Comparison of ENCODE assay signal across 1 cellular context in genomic region chr1:204498980-204499379, GRCh38.
TF ChIP-seq lines count a peak whose summit lies in the region.

No MANE protein-coding gene starts in this region.

TF ChIP-seq in H1, 55 proteins besides CTCF, POLR2A, EP300 and RAD21:
- no peak for TF ChIP-seq SUZ12 (IDR thresholded peaks at IDR 0.05; ENCODE audit: low read length)
- no peak for TF ChIP-seq TAF1 (IDR thresholded peaks at IDR 0.05; ENCODE audit: low read depth, low read length)
- TF ChIP-seq ATF3 (IDR thresholded peaks at IDR 0.05; ENCODE audit: insufficient read depth, low read depth, low read length): no peak
- TF ChIP-seq MAFK (IDR thresholded peaks at IDR 0.05; ENCODE audit: low read depth, low read length): no peak
- no peak for TF ChIP-seq SAP30 (IDR thresholded peaks at IDR 0.05; ENCODE audit: insufficient read depth, insufficient replicate concordance, low read length)
- no peak for TF ChIP-seq GTF2F1 (IDR thresholded peaks at IDR 0.05; ENCODE audit: borderline replicate concordance, low read depth, low read length)
- no peak for TF ChIP-seq TAF7 (optimal IDR thresholded peaks at IDR 0.05; ENCODE audit: borderline replicate concordance, low read depth, low read length)
- no peak for TF ChIP-seq CTBP2 (IDR thresholded peaks at IDR 0.05; ENCODE audit: borderline replicate concordance, insufficient read depth, insufficient read length, low read length)
- TF ChIP-seq HDAC6 (IDR thresholded peaks at IDR 0.05; ENCODE audit: low read depth, low read length): no peak
- no peak for TF ChIP-seq E2F6 (IDR thresholded peaks at IDR 0.05)
- no peak for TF ChIP-seq SIX5 (IDR thresholded peaks at IDR 0.05; ENCODE audit: low read depth, low read length)
- no peak for TF ChIP-seq ASH2L (IDR thresholded peaks at IDR 0.05; ENCODE audit: low read length)
- TF ChIP-seq NANOG (IDR thresholded peaks at IDR 0.05; ENCODE audit: insufficient read depth, low read depth, low read length, poor library complexity, severe bottlenecking): no peak
- no peak for TF ChIP-seq EGR1 (IDR thresholded peaks at IDR 0.05; ENCODE audit: borderline replicate concordance, low read depth, low read length)
TF ChIP-seq in H1: peak in this region for 0.
